ENCODE assay signal across 1 cellular context in the genomic region with DNA sequence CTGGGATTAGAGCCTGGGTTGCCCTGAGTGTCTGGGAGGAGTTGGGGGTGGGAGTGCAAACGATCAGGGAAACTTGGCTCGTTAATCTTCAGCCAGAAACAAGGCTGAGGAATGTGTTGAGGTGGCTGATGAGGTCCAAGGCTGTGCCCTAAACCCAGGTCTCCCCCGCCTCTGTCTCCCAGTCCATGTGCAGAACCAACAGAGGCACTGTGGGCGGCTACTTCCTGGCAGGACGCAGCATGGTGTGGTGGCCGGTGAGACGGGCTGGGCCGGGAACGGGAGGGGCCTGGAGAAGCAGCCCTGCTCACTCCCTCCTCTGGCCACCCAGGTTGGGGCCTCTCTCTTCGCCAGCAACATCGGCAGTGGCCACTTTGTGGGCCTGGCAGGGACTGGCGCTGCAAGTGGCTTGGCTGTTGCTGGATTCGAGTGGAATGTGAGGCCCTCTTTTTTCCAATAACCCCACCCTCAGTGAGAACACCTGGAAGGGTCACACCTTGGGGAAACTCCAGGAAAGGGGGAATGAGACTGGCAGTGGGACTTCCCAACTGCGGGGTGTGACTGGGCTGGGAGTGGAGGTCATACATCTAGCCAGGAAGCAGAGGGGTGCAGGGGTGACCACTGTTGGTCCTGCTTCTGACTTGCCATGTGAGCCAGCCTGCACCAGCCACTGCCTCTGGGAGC.
TF ChIP-seq lines count a peak whose summit lies in the region.

No MANE protein-coding gene starts in this region.

TF ChIP-seq in WTC11, 78 proteins besides CTCF, POLR2A, EP300 and RAD21:
- no peak for TF ChIP-seq KAT7 (CRISPR knock-in tag; IDR thresholded peaks at IDR 0.05; ENCODE audit: borderline replicate concordance)
- TF ChIP-seq, protein P1, sequence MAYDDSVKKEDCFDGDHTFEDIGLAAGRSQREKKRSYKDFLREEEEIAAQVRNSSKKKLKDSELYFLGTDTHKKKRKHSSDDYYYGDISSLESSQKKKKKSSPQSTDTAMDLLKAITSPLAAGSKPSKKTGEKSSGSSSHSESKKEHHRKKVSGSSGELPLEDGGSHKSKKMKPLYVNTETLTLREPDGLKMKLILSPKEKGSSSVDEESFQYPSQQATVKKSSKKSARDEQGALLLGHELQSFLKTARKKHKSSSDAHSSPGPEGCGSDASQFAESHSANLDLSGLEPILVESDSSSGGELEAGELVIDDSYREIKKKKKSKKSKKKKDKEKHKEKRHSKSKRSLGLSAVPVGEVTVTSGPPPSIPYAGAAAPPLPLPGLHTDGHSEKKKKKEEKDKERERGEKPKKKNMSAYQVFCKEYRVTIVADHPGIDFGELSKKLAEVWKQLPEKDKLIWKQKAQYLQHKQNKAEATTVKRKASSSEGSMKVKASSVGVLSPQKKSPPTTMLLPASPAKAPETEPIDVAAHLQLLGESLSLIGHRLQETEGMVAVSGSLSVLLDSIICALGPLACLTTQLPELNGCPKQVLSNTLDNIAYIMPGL (CRISPR knock-in tag; IDR thresholded peaks at IDR 0.05) = no peak
- TF ChIP-seq CBFB (CRISPR knock-in tag; IDR thresholded peaks at IDR 0.05; ENCODE audit: low read depth) = no peak
- TF ChIP-seq, protein P2, sequence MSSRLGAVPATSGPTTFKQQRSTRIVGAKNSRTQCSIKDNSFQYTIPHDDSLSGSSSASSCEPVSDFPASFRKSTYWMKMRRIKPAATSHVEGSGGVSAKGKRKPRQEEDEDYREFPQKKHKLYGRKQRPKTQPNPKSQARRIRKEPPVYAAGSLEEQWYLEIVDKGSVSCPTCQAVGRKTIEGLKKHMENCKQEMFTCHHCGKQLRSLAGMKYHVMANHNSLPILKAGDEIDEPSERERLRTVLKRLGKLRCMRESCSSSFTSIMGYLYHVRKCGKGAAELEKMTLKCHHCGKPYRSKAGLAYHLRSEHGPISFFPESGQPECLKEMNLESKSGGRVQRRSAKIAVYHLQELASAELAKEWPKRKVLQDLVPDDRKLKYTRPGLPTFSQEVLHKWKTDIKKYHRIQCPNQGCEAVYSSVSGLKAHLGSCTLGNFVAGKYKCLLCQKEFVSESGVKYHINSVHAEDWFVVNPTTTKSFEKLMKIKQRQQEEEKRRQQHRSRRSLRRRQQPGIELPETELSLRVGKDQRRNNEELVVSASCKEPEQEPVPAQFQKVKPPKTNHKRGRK (CRISPR knock-in tag; IDR thresholded peaks at IDR 0.05; ENCODE audit: borderline replicate concordance) = no peak
- TF ChIP-seq GABPB1 (CRISPR knock-in tag; IDR thresholded peaks at IDR 0.05) = no peak
- TF ChIP-seq, protein P3, sequence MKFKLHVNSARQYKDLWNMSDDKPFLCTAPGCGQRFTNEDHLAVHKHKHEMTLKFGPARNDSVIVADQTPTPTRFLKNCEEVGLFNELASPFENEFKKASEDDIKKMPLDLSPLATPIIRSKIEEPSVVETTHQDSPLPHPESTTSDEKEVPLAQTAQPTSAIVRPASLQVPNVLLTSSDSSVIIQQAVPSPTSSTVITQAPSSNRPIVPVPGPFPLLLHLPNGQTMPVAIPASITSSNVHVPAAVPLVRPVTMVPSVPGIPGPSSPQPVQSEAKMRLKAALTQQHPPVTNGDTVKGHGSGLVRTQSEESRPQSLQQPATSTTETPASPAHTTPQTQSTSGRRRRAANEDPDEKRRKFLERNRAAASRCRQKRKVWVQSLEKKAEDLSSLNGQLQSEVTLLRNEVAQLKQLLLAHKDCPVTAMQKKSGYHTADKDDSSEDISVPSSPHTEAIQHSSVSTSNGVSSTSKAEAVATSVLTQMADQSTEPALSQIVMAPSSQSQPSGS (CRISPR knock-in tag; IDR thresholded peaks at IDR 0.05; ENCODE audit: borderline replicate concordance, low read depth) = no peak
- TF ChIP-seq NFE2L1 (CRISPR knock-in tag; IDR thresholded peaks at IDR 0.05) = no peak
- TF ChIP-seq ZNF219 (CRISPR knock-in tag; IDR thresholded peaks at IDR 0.05; ENCODE audit: borderline replicate concordance) = no peak
- no peak for TF ChIP-seq ATF1 (CRISPR knock-in tag; IDR thresholded peaks at IDR 0.05)
- TF ChIP-seq, protein P4, sequence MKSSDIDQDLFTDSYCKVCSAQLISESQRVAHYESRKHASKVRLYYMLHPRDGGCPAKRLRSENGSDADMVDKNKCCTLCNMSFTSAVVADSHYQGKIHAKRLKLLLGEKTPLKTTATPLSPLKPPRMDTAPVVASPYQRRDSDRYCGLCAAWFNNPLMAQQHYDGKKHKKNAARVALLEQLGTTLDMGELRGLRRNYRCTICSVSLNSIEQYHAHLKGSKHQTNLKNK (CRISPR knock-in tag; IDR thresholded peaks at IDR 0.05) = no peak
- no peak for TF ChIP-seq JUN (CRISPR knock-in tag; IDR thresholded peaks at IDR 0.05)
- TF ChIP-seq E2F5 (CRISPR knock-in tag; IDR thresholded peaks at IDR 0.05) = no peak
- no peak for TF ChIP-seq AFF4 (CRISPR knock-in tag; IDR thresholded peaks at IDR 0.05; ENCODE audit: borderline replicate concordance)
- TF ChIP-seq ZNF416 (CRISPR knock-in tag; IDR thresholded peaks at IDR 0.05) = no peak
